16 cellular contexts compared by ENCODE assay signal in genomic region chr6:31465718-31466117, GRCh38. TPM values are rescaled to one million over a fixed set of nuclear protein-coding genes. Genes with fewer than 3 reads are reported as not detected.
A peak's percentile ranks its signal among the peaks of the same experiment; 100 is the strongest.
DNase-seq lines count a peak whose midpoint lies in the region; ATAC-seq and TF ChIP-seq lines count a peak whose summit lies in the region.
"Had no signal": no experiment of that assay in that cellular context is flagged by ENCODE, and none has a peak within 500 bp of the region (broad histone marks: within the 10 kb centered on the region; RNA-seq: fewer than 3 reads in every experiment).

No MANE protein-coding gene starts in this region.

- no peak for TF ChIP-seq CTCF in lower leg skin (IDR thresholded peaks at IDR 0.05)

- no peak for TF ChIP-seq POLR2A in lower leg skin (IDR thresholded peaks at IDR 0.05)

- no peak for DNase-seq in stimulated activated naive CD8-positive, alpha-beta T cell treated with anti-CD3 and anti-CD28 coated beads, Interleukin-15, Interleukin-2, amounts not matched to agents 100 U/mL and 50 U/mL, for 24 hours
- DNase-seq in activated CD4-positive, alpha-beta memory T cell treated with anti-CD3 and anti-CD28 coated beads for 36 hours = no peak
- peak; percentile 7 for DNase-seq in islet precursor cell
- no peak for DNase-seq in NCI-H446 (lab: John Stamatoyannopoulos, UW)
- DNase-seq in lower leg skin (ENCODE audit: low spot score in 2 of 2) = no peak
- no peak for DNase-seq in SKM-1 treated with dmso at 0.1 percent for 144 hours (lab: John Stamatoyannopoulos, UW; ENCODE audit: unreplicated experiment)
- DNase-seq in A172 (ENCODE audit: low spot score) = no peak
- DNase-seq: colonic mucosa; DMS 273 treated with DMSO at 0.1 percent for 48 hours; foreskin keratinocyte; NCI-H2029; NCI-H510A treated with DMSO at 0.1 percent for 48 hours; SIG-M5; stimulated activated CD4-positive, alpha-beta T cell treated with anti-CD3 and anti-CD28 coated beads, Interleukin-2, amount 100 ng/mL, for 48 hours; T1000 had no signal

- H3K9me3 Mint-ChIP-seq in stimulated activated naive CD8-positive, alpha-beta T cell treated with anti-CD3 and anti-CD28 coated beads, Interleukin-15, Interleukin-2, amounts not matched to agents 100 ng/mL and 50 ng/mL, for 24 hours = no peaks in the 10 kb centered on the region
- H3K9me3 Mint-ChIP-seq in activated CD4-positive, alpha-beta memory T cell treated with anti-CD3 and anti-CD28 coated beads for 36 hours = no peaks in the 10 kb centered on the region

- peaks cover 26% of the 10 kb centered on the region for H3K36me3 Mint-ChIP-seq in stimulated activated naive CD8-positive, alpha-beta T cell treated with anti-CD3 and anti-CD28 coated beads, Interleukin-15, Interleukin-2, amounts not matched to agents 100 ng/mL and 50 ng/mL, for 24 hours (ENCODE audit: low read depth)
- H3K36me3 Mint-ChIP-seq in activated CD4-positive, alpha-beta memory T cell treated with anti-CD3 and anti-CD28 coated beads for 36 hours = peaks cover 40% of the 10 kb centered on the region

- intact Hi-C loops in activated CD4-positive, alpha-beta memory T cell treated with anti-CD3 and anti-CD28 coated beads for 36 hours (cut with micrococcal nuclease) = no loop called here
- intact Hi-C loops in lower leg skin (cut with DNase I; ENCODE audit: low total_unique reads) = no loop called here

- no peak for ATAC-seq in stimulated activated naive CD8-positive, alpha-beta T cell treated with anti-CD3 and anti-CD28 coated beads, Interleukin-15, Interleukin-2, amounts not matched to agents 100 U/mL and 50 U/mL, for 24 hours
- ATAC-seq: foreskin keratinocyte had no signal

- POLR2A ChIA-PET in activated CD4-positive, alpha-beta memory T cell treated with anti-CD3 and anti-CD28 coated beads for 36 hours (lab: Charles Lee) = no interaction called here

- H3K4me1 Mint-ChIP-seq in stimulated activated naive CD8-positive, alpha-beta T cell treated with anti-CD3 and anti-CD28 coated beads, Interleukin-15, Interleukin-2, amounts not matched to agents 100 ng/mL and 50 ng/mL, for 24 hours (ENCODE audit: low read depth) = peaks cover 74% of the 10 kb centered on the region
- peaks cover 82% of the 10 kb centered on the region for H3K4me1 Mint-ChIP-seq in activated CD4-positive, alpha-beta memory T cell treated with anti-CD3 and anti-CD28 coated beads for 36 hours (ENCODE audit: low read depth)

- 90 to 91% methylated on average over 5 of the region's 5 CpGs for WGBS in lower leg skin, 2 donors

- H3K4me3 Mint-ChIP-seq in stimulated activated naive CD8-positive, alpha-beta T cell treated with anti-CD3 and anti-CD28 coated beads, Interleukin-15, Interleukin-2, amounts not matched to agents 100 ng/mL and 50 ng/mL, for 24 hours = peak overlapping the region; percentile 98
- peak overlapping the region; percentile 100 for H3K4me3 Mint-ChIP-seq in activated CD4-positive, alpha-beta memory T cell treated with anti-CD3 and anti-CD28 coated beads for 36 hours

- H3K4me3 ChIP-seq in lower leg skin (ENCODE audit: low read depth, poor library complexity, severe bottlenecking) = no peak overlapping the region

- H3K27ac Mint-ChIP-seq in stimulated activated naive CD8-positive, alpha-beta T cell treated with anti-CD3 and anti-CD28 coated beads, Interleukin-15, Interleukin-2, amounts not matched to agents 100 ng/mL and 50 ng/mL, for 24 hours = no peak overlapping the region
- no peak overlapping the region for H3K27ac Mint-ChIP-seq in activated CD4-positive, alpha-beta memory T cell treated with anti-CD3 and anti-CD28 coated beads for 36 hours

- no peaks in the 10 kb centered on the region for H3K27me3 Mint-ChIP-seq in stimulated activated naive CD8-positive, alpha-beta T cell treated with anti-CD3 and anti-CD28 coated beads, Interleukin-15, Interleukin-2, amounts not matched to agents 100 ng/mL and 50 ng/mL, for 24 hours
- no peaks in the 10 kb centered on the region for H3K27me3 Mint-ChIP-seq in activated CD4-positive, alpha-beta memory T cell treated with anti-CD3 and anti-CD28 coated beads for 36 hours

- CTCF ChIA-PET in activated CD4-positive, alpha-beta memory T cell treated with anti-CD3 and anti-CD28 coated beads for 36 hours (lab: Charles Lee) = interaction anchor here (0.7 to 1.2 kb wide), 2 partner anchors 24 to 68 kb away, joined by 5 to 6 read pairs; no protein-coding TSS in a partner anchor

RNA-seq across cellular contexts. Expression of gene MICB, which starts 32.2 kb away (rescaled TPM):
- 10 to 100 TPM; 21.1 to 23.2 TPM for total RNA-seq in activated CD4-positive, alpha-beta memory T cell treated with anti-CD3 and anti-CD28 coated beads for 36 hours
- 1 to 10 TPM in 2 of 4 donors, under 1 TPM in 2; 0.61 to 2.6 (median 1.2) TPM for total RNA-seq in lower leg skin
- total RNA-seq in A172 (2014; rRNA removed; shearing (Covaris generic)) = 16.5 and 17.1 TPM in 2 replicates
